7 cellular contexts compared by ENCODE assay signal in the genomic region with DNA sequence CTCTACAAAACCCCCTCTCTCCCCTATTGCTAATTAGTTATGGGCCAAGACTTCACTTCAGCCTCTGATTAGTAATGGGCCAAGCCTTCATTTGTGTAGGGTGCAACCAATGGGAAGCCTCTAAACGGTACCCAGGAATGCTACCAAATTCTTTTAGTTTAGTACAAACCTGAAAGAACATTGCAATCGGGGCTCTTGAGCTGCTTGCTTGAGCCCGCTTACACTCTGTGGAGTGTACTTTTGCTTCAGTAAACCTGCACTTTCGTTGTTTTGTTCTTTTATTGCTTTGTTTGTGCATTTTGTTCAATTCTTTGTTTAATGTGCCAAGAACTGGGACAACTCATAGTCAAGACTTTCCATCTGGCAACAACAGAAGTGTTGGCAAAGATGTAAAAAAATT. TPM values are rescaled to one million over a fixed set of nuclear protein-coding genes. Genes with fewer than 3 reads are reported as not detected.
"Had no signal": no experiment of that assay in that cellular context is flagged by ENCODE, and none has a peak within 500 bp of the region (broad histone marks: within the 10 kb centered on the region; RNA-seq: fewer than 3 reads in every experiment).

No MANE protein-coding gene starts in this region.

- H3K27ac ChIP-seq: HL-60 had no signal

- H3K4me3 ChIP-seq: K562 had no signal

- ATAC-seq: K562 had no signal

- DNase-seq: IMR-90, KBM-7, KG1 had no signal

- FAIRE-seq: HTR-8/SVneo, K562 had no signal

RNA-seq across cellular contexts. Expression of gene DNAAF4, which starts 26.2 kb away (rescaled TPM):
- polyA plus RNA-seq: IgD-negative memory B cell had no signal
